In the genomic region with DNA sequence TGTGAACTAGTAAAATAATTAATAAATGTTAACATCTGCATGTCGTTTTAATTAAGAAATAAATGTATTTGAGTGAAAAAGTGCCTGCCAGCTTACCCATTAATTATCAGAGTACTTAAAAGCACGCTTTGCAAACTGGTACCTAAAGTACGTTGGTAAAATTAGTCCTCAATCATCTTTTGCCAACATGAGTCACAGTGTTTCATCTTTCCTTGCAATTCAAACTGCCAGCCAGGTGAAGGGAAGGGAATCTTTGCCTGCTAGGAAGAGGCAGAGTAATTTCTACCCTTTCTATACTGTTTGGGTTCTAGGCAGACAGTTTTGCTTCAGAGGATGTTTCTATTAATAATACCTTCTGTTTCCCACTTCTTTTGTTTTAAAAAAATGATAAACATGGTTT, we compare ENCODE assay signal across 27 cellular contexts. TPM values are rescaled to one million over a fixed set of nuclear protein-coding genes. Genes with fewer than 3 reads are reported as not detected.
DNase-seq lines count a peak whose midpoint lies in the region; ATAC-seq and TF ChIP-seq lines count a peak whose summit lies in the region.
"Had no signal": no experiment of that assay in that cellular context is flagged by ENCODE, and none has a peak within 500 bp of the region (broad histone marks: within the 10 kb centered on the region; RNA-seq: fewer than 3 reads in every experiment).

No MANE protein-coding gene starts in this region.

- ATAC-seq in PC-3 (peak; percentile 39), SK-N-SH treated with all-trans-retinoic acid at 6 μM for 48 hours (0 out of 3 replicates have a peak, but pooled peaks have one; percentile 8)
- ATAC-seq: A549, Right ventricle myocardium inferior, T-helper 17 cell had no signal

- no peaks in the 10 kb centered on the region for H4K20me1 ChIP-seq in PC-3 (ENCODE audit: low read length)
- H4K20me1 ChIP-seq: BLaER1 treated with 17β-estradiol and CSF1 and Interleukin-3, amounts not matched to agents 10 nM and 100 nM had no signal

- CTCF ChIA-PET in PC-3 (lab: Charles Lee), result interaction anchor here (0.6 kb wide), 1 partner anchor 267 kb away, joined by 3 read pairs; no protein-coding TSS in a partner anchor

- H3K36me3 ChIP-seq in PC-3 (ENCODE audit: low read depth, low read length), result no peaks in the 10 kb centered on the region
- H3K36me3 ChIP-seq: BLaER1 treated with 17β-estradiol and CSF1 and Interleukin-3, amounts not matched to agents 10 nM and 100 nM; HAP-1; MG63; Peyer's patch had no signal

- intact Hi-C loops in PC-3 (cut with micrococcal nuclease), result no loop called here

- H3K4me3 ChIP-seq in PC-3 (ENCODE audit: low read length), result no peak overlapping the region
- H3K4me3 ChIP-seq: A549; BLaER1 treated with 17β-estradiol and CSF1 and Interleukin-3, amounts not matched to agents 10 nM and 100 nM; HAP-1; MG63; Peyer's patch had no signal

- no peak overlapping the region for H2AFZ ChIP-seq in PC-3 (ENCODE audit: low read length)

- peaks cover 51% of the 10 kb centered on the region for H3K4me1 ChIP-seq in PC-3 (ENCODE audit: insufficient read depth, low read length)
- H3K4me1 ChIP-seq: A549, HAP-1, Peyer's patch had no signal

- H3K4me2 ChIP-seq in PC-3 (ENCODE audit: low read length), result peak overlapping the region; percentile 47
- H3K4me2 ChIP-seq: A549; BLaER1 treated with 17β-estradiol and CSF1 and Interleukin-3, amounts not matched to agents 10 nM and 100 nM had no signal

- POLR2A ChIA-PET in PC-3 (lab: Charles Lee; ENCODE audit: unreplicated experiment), result no interaction called here

- H3F3A ChIP-seq in PC-3 (ENCODE audit: low read length, unreplicated experiment), result peaks cover 28% of the 10 kb centered on the region

- no peak overlapping the region for H3K9ac ChIP-seq in PC-3 (ENCODE audit: low read length)
- H3K9ac ChIP-seq: BLaER1 treated with 17β-estradiol and CSF1 and Interleukin-3, amounts not matched to agents 10 nM and 100 nM had no signal

- H3K27me3 ChIP-seq in PC-3 (ENCODE audit: low read length), result no peaks in the 10 kb centered on the region
- H3K27me3 ChIP-seq: BLaER1 treated with 17β-estradiol and CSF1 and Interleukin-3, amounts not matched to agents 10 nM and 100 nM; MG63; Peyer's patch had no signal

- TF ChIP-seq CTCF in PC-3 (conservative IDR thresholded peaks at IDR 0.05; ENCODE audit: low read depth, low read length), result no peak

- no peaks in the 10 kb centered on the region for H3K9me2 ChIP-seq in PC-3 (replicated peaks; ENCODE audit: low read length)

- no peaks in the 10 kb centered on the region for H3K79me2 ChIP-seq in PC-3 (ENCODE audit: low read length)

- BruUV-seq in PC-3 (replicated peaks; lab: Mats Ljungman, UMichigan), result no TSS peak

- no peaks in the 10 kb centered on the region for H3K9me3 ChIP-seq in PC-3 (ENCODE audit: low read length)
- H3K9me3 ChIP-seq: HAP-1, Peyer's patch had no signal

- DNase-seq in ELR (ENCODE audit: low read depth) (peak; percentile 41), PC-3 (peak; percentile 77), epithelial cell of prostate (ENCODE audit: low read depth, low spot score) (no peak), SKM-1 (lab: John Stamatoyannopoulos, UW; ENCODE audit: unreplicated experiment) (no peak)
- no peak for DNase-seq in activated CD4-positive, alpha-beta T cell treated with anti-CD3 and anti-CD28 coated beads, Interleukin-2, amount 50 U/mL, for 1 hour
- DNase-seq in activated CD8-positive, alpha-beta memory T cell treated with anti-CD3 and anti-CD28 coated beads, Interleukin-2, amount 50 U/mL, for 4 hours, result no peak
- DNase-seq: AML-193; CD4-positive, alpha-beta T cell; DMS53; GOT3; HFFc6; KBM-7; MG63; NCI-H1436; NCI-H187; NCI-H2171 treated with DMSO at 0.1 percent for 48 hours; NCI-H345; NCI-H524; NCI-H82; Peyer's patch; SW 1271; T-helper 17 cell had no signal

- H3K27ac ChIP-seq in PC-3 (ENCODE audit: low read length) (peak overlapping the region; percentile 62), epithelial cell of prostate (peak overlapping the region; percentile 82)
- H3K27ac ChIP-seq: A549; BLaER1 treated with 17β-estradiol and CSF1 and Interleukin-3, amounts not matched to agents 10 nM and 100 nM; Peyer's patch had no signal

TF ChIP-seq in SK-N-SH treated with all-trans-retinoic acid at 6 μM for 48 hours, 23 proteins besides CTCF, POLR2A, EP300 and RAD21:
- TF ChIP-seq ZFP3 (CRISPR knock-in tag; IDR thresholded peaks at IDR 0.05), result no peak
- no peak for TF ChIP-seq BACH2 (CRISPR knock-in tag; IDR thresholded peaks at IDR 0.05; ENCODE audit: borderline replicate concordance)
- no peak for TF ChIP-seq GLIS3 (CRISPR knock-in tag; IDR thresholded peaks at IDR 0.05)
- TF ChIP-seq ARNTL (CRISPR knock-in tag; IDR thresholded peaks at IDR 0.05; ENCODE audit: borderline replicate concordance, low read depth), result no peak
- no peak for TF ChIP-seq ZNF565 (CRISPR knock-in tag; conservative IDR thresholded peaks at IDR 0.05; ENCODE audit: low read depth)
- TF ChIP-seq PPARA (CRISPR knock-in tag; IDR thresholded peaks at IDR 0.05; ENCODE audit: borderline replicate concordance), result no peak
- TF ChIP-seq TSHZ2 (CRISPR knock-in tag; IDR thresholded peaks at IDR 0.05), result no peak
- TF ChIP-seq, protein P1, sequence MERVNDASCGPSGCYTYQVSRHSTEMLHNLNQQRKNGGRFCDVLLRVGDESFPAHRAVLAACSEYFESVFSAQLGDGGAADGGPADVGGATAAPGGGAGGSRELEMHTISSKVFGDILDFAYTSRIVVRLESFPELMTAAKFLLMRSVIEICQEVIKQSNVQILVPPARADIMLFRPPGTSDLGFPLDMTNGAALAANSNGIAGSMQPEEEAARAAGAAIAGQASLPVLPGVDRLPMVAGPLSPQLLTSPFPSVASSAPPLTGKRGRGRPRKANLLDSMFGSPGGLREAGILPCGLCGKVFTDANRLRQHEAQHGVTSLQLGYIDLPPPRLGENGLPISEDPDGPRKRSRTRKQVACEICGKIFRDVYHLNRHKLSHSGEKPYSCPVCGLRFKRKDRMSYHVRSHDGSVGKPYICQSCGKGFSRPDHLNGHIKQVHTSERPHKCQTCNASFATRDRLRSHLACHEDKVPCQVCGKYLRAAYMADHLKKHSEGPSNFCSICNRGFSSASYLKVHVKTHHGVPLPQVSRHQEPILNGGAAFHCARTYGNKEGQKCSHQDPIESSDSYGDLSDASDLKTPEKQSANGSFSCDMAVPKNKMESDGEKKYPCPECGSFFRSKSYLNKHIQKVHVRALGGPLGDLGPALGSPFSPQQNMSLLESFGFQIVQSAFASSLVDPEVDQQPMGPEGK (CRISPR knock-in tag; IDR thresholded peaks at IDR 0.05; ENCODE audit: borderline replicate concordance), result no peak

RNA-seq across cellular contexts. Expression of gene CNIH3, which starts 57.2 kb away (rescaled TPM):
- total RNA-seq in PC-3 (2014; rRNA removed), result 5.6 and 7.4 TPM in 2 replicates
- total RNA-seq: Peyer's patch had no signal

Comparison
In these comparisons a context has a peak if more than half of its experiments do, and no peak if none do; other contexts are left out.
1. DNase-seq: peak in ELR (single experiment) and PC-3 (single experiment); none in epithelial cell of prostate (single experiment), activated CD4-positive, alpha-beta T cell treated with anti-CD3 and anti-CD28 coated beads, Interleukin-2, amount 50 U/mL, for 1 hour (single experiment), activated CD8-positive, alpha-beta memory T cell treated with anti-CD3 and anti-CD28 coated beads, Interleukin-2, amount 50 U/mL, for 4 hours (single experiment) and SKM-1 (single experiment).